In genomic region chr13:83839158-83839557, GRCh38 we compare ENCODE assay signal across 18 cellular contexts. TPM values are rescaled to one million over a fixed set of nuclear protein-coding genes. Genes with fewer than 3 reads are reported as not detected.
DNase-seq lines count a peak whose midpoint lies in the region; FAIRE-seq and TF ChIP-seq lines count a peak whose summit lies in the region.
"Had no signal": no experiment of that assay in that cellular context is flagged by ENCODE, and none has a peak within 500 bp of the region (broad histone marks: within the 10 kb centered on the region; RNA-seq: fewer than 3 reads in every experiment).

No MANE protein-coding gene starts in this region.

- no peaks in the 10 kb centered on the region for H3K27me3 ChIP-seq in dorsolateral prefrontal cortex
- H3K27me3 ChIP-seq: BLaER1 treated with 17β-estradiol and CSF1 and Interleukin-3, amounts not matched to agents 10 nM and 100 nM had no signal

- H3K27me3 Mint-ChIP-seq in activated T-helper 2 cell treated with anti-CD3 and anti-CD28 coated beads, Interferon-gamma antibody, Interleukin-2, Interleukin-4, amounts not matched to agents 10 μg/mL and 5 μg/mL and 100 μg/mL, durations not matched to agents 14 hours and 24 hours and 36 hours (ENCODE audit: low read depth): no peaks in the 10 kb centered on the region

- no peaks in the 10 kb centered on the region for H3K36me3 Mint-ChIP-seq in activated T-helper 2 cell treated with anti-CD3 and anti-CD28 coated beads, Interferon-gamma antibody, Interleukin-2, Interleukin-4, amounts not matched to agents 10 μg/mL and 5 μg/mL and 100 μg/mL, durations not matched to agents 14 hours and 24 hours and 36 hours (ENCODE audit: low read depth)

- H3K9me3 Mint-ChIP-seq in activated T-helper 2 cell treated with anti-CD3 and anti-CD28 coated beads, Interferon-gamma antibody, Interleukin-2, Interleukin-4, amounts not matched to agents 10 μg/mL and 5 μg/mL and 100 μg/mL, durations not matched to agents 14 hours and 24 hours and 36 hours: peaks cover 8% of the 10 kb centered on the region

- no peak overlapping the region for H3K27ac Mint-ChIP-seq in activated T-helper 2 cell treated with anti-CD3 and anti-CD28 coated beads, Interferon-gamma antibody, Interleukin-2, Interleukin-4, amounts not matched to agents 10 μg/mL and 5 μg/mL and 100 μg/mL, durations not matched to agents 14 hours and 24 hours and 36 hours

- intact Hi-C loops in dorsolateral prefrontal cortex (cut with DNase I): loop anchor here in 1 of 2 donors (5.0 kb wide), 1 partner anchor 43 kb away; the partner anchor contains the start of gene SLITRK1
- intact Hi-C loops in activated T-helper 2 cell treated with anti-CD3 and anti-CD28 coated beads, Interferon-gamma antibody, Interleukin-2, Interleukin-4, amounts not matched to agents 10 μg/mL and 5 μg/mL and 100 μg/mL, durations not matched to agents 14 hours and 24 hours and 36 hours (cut with micrococcal nuclease): no loop called here

- no peak for TF ChIP-seq CTCF in dorsolateral prefrontal cortex (IDR thresholded peaks at IDR 0.05 in 54 of 56, conservative IDR thresholded peaks at IDR 0.05 in 2 of 56; ENCODE audit: low read depth in 1 of 56, partially characterized antibody in 56 of 56)

- no peak for TF ChIP-seq POLR2A in H54 (IDR thresholded peaks at IDR 0.05; ENCODE audit: low read depth, low read length)

- FAIRE-seq in H54 (lab: Jason Lieb, UNC): no peak
- FAIRE-seq: GM12878, GM18507 had no signal

- H3K27ac ChIP-seq in dorsolateral prefrontal cortex (peak overlapping the region in 45 of 59 donors; percentile 0 to 82 (median 56)), substantia nigra (ENCODE audit: low read depth, low read length, poor library complexity, severe bottlenecking) (peak overlapping the region; percentile 66)
- H3K27ac ChIP-seq: BLaER1 treated with 17β-estradiol and CSF1 and Interleukin-3, amounts not matched to agents 10 nM and 100 nM had no signal

- DNase-seq in NCI-H526 (lab: John Stamatoyannopoulos, UW) (peak; percentile 24 to 28), NCI-H526 treated with DMSO at 0.1 percent for 48 hours (lab: John Stamatoyannopoulos, UW) (no peak), dorsolateral prefrontal cortex (no peak), kidney tubule cell (ENCODE audit: low spot score) (peak; percentile 1), substantia nigra (lab: John Stamatoyannopoulos, UW) (no peak), NOMO-1 (lab: John Stamatoyannopoulos, UW; ENCODE audit: unreplicated experiment in 2 of 2) (no peak), H54 (ENCODE audit: insufficient read length, low spot score) (no peak)
- DNase-seq in activated T-helper 2 cell treated with anti-CD3 and anti-CD28 coated beads, Interferon-gamma antibody, Interleukin-2, Interleukin-4, amounts not matched to agents 10 μg/mL and 5 μg/mL and 100 μg/mL, durations not matched to agents 14 hours and 24 hours and 36 hours (ENCODE audit: low spot score): no peak
- DNase-seq: DMS153, NCI-H1417 treated with DMSO at 0.1 percent for 48 hours, NCI-H2081, NCI-H2227 treated with DMSO at 0.1 percent for 48 hours, NCI-H748 treated with DMSO at 0.1 percent for 48 hours, SHP77 treated with DMSO at 0.1 percent for 48 hours had no signal

- no peaks in the 10 kb centered on the region for H3K4me1 Mint-ChIP-seq in activated T-helper 2 cell treated with anti-CD3 and anti-CD28 coated beads, Interferon-gamma antibody, Interleukin-2, Interleukin-4, amounts not matched to agents 10 μg/mL and 5 μg/mL and 100 μg/mL, durations not matched to agents 14 hours and 24 hours and 36 hours (ENCODE audit: low read depth)

- H3K4me3 Mint-ChIP-seq in activated T-helper 2 cell treated with anti-CD3 and anti-CD28 coated beads, Interferon-gamma antibody, Interleukin-2, Interleukin-4, amounts not matched to agents 10 μg/mL and 5 μg/mL and 100 μg/mL, durations not matched to agents 14 hours and 24 hours and 36 hours (ENCODE audit: low read depth): no peak overlapping the region

- H3K4me3 ChIP-seq in dorsolateral prefrontal cortex: peak overlapping the region in 32 of 59 donors; percentile 1 to 49 (median 20)
- H3K4me3 ChIP-seq: BLaER1 treated with 17β-estradiol and CSF1 and Interleukin-3, amounts not matched to agents 10 nM and 100 nM; GM12878 had no signal

RNA-seq across cellular contexts. Expression of gene SLITRK1, which starts 43.1 kb away (rescaled TPM):
- total RNA-seq in dorsolateral prefrontal cortex: 10 to 100 TPM; 24.5 to 76.6 (median 58.5) TPM
- not detected in 2 replicates for total RNA-seq in activated T-helper 2 cell treated with anti-CD3 and anti-CD28 coated beads, Interferon-gamma antibody, Interleukin-2, Interleukin-4, amounts not matched to agents 10 μg/mL and 5 μg/mL and 100 μg/mL, durations not matched to agents 14 hours and 24 hours and 36 hours
- total RNA-seq: G401 had no signal

Comparison
In these comparisons a context has a peak if more than half of its experiments do, and no peak if none do; other contexts are left out.
1. DNase-seq: peak in NCI-H526 (2 of 2) and kidney tubule cell (single experiment); none in NCI-H526 treated with DMSO at 0.1 percent for 48 hours (single experiment), dorsolateral prefrontal cortex (0 of 10), substantia nigra (0 of 49), NOMO-1 (0 of 2), H54 (single experiment) and activated T-helper 2 cell treated with anti-CD3 and anti-CD28 coated beads, Interferon-gamma antibody, Interleukin-2, Interleukin-4, amounts not matched to agents 10 μg/mL and 5 μg/mL and 100 μg/mL, durations not matched to agents 14 hours and 24 hours and 36 hours (single experiment).
2. RNA of gene SLITRK1, which starts 43.1 kb away (total RNA-seq): 24.5 to 76.6 TPM in dorsolateral prefrontal cortex; not detected in activated T-helper 2 cell treated with anti-CD3 and anti-CD28 coated beads, Interferon-gamma antibody, Interleukin-2, Interleukin-4, amounts not matched to agents 10 μg/mL and 5 μg/mL and 100 μg/mL, durations not matched to agents 14 hours and 24 hours and 36 hours; every median in the first group is over 10 times any median in the second.